In genomic region chr2:162025121-162025911, GRCh38 we compare ENCODE assay signal across 13 cellular contexts. TPM values are rescaled to one million over a fixed set of nuclear protein-coding genes. Genes with fewer than 3 reads are reported as not detected.
DNase-seq lines count a peak whose midpoint lies in the region; ATAC-seq, FAIRE-seq and TF ChIP-seq lines count a peak whose summit lies in the region.
"Had no signal": no experiment of that assay in that cellular context is flagged by ENCODE, and none has a peak within 500 bp of the region (broad histone marks: within the 10 kb centered on the region; RNA-seq: fewer than 3 reads in every experiment).

No MANE protein-coding gene starts in this region.

- in situ Hi-C loops in gastrocnemius medialis (cut with MboI; ENCODE audit: low sequenced_read_pairs in 4 of 4), result no loop called here

- H3K23ac ChIP-seq in H9 (ENCODE audit: insufficient read length, low read depth, low read length), result no peak overlapping the region

- peak; percentile 56 for ATAC-seq in activated T-helper 17 cell treated with anti-CD3 and anti-CD28 coated beads, Interleukin-2, amount 50 U/mL, for 72 hours (replicated peaks)
- ATAC-seq in naive thymus-derived CD4-positive, alpha-beta T cell, result no peak
- ATAC-seq in gastrocnemius medialis (no peak), left colon (no peak)

- H3K9ac ChIP-seq in H9 (ENCODE audit: extremely low read depth, insufficient read length, low read length), result no peak overlapping the region

- no peak overlapping the region for H2AK5ac ChIP-seq in H9 (ENCODE audit: insufficient read length, low read length)

- WGBS in H9 (ENCODE audit: extremely low coverage, insufficient read length, low lambda C conversion rate), result no CpG with 5 or more reads among the region's 6 CpGs

- no peak overlapping the region for H3K27ac ChIP-seq in H9 (ENCODE audit: insufficient read length, low read depth, low read length)
- no peak overlapping the region for H3K27ac ChIP-seq in naive thymus-derived CD4-positive, alpha-beta T cell (ENCODE audit: low read depth, low read length)
- no peak overlapping the region for H3K27ac ChIP-seq in gastrocnemius medialis
- H3K27ac ChIP-seq: tibial artery had no signal

- no peak overlapping the region for H2BK15ac ChIP-seq in H9 (ENCODE audit: low read depth, low read length)

- no peak for TF ChIP-seq CTCF in BJ (IDR thresholded peaks at IDR 0.05; ENCODE audit: insufficient read depth, low read depth, low read length)
- TF ChIP-seq CTCF in H9 (conservative IDR thresholded peaks at IDR 0.05), result no peak
- no peak for TF ChIP-seq CTCF in gastrocnemius medialis (IDR thresholded peaks at IDR 0.05 in 4 of 5, conservative IDR thresholded peaks at IDR 0.05 in 1 of 5)

- H3K4me3 ChIP-seq in BJ (ENCODE audit: low read depth, low read length) (no peak overlapping the region), gastrocnemius medialis (no peak overlapping the region)
- no peak overlapping the region for H3K4me3 ChIP-seq in naive thymus-derived CD4-positive, alpha-beta T cell (ENCODE audit: low read length)
- H3K4me3 ChIP-seq: tibial artery had no signal

- CTCF ChIA-PET in BJ (lab: Yijun Ruan, JAX), result interaction anchor here (0.5 to 1.7 kb wide), 3 partner anchors 12 to 33 kb away, joined by 3 to 5 read pairs (median 3); no protein-coding TSS in a partner anchor
- CTCF ChIA-PET in naive thymus-derived CD4-positive, alpha-beta T cell (lab: Charles Lee), result interaction anchor here (0.6 to 1.8 kb wide), 2 partner anchors 14 to 41 kb away, joined by 3 to 5 read pairs; no protein-coding TSS in a partner anchor

- H3K4me1 ChIP-seq in H9 (ENCODE audit: insufficient read depth, low read length) (no peaks in the 10 kb centered on the region), gastrocnemius medialis (peaks cover 5 to 14% of the 10 kb centered on the region in 2 donors)
- peaks cover 0 to 27% of the 10 kb centered on the region in 2 donors for H3K4me1 ChIP-seq in naive thymus-derived CD4-positive, alpha-beta T cell (ENCODE audit: control insufficient read depth in 2 of 2, insufficient read depth in 2 of 2, low read length in 2 of 2)
- H3K4me1 ChIP-seq: tibial artery had no signal

- H3K79me2 ChIP-seq in H9 (ENCODE audit: insufficient read depth, low read length), result no peaks in the 10 kb centered on the region

- no peak overlapping the region for H3K18ac ChIP-seq in H9 (ENCODE audit: insufficient read length, low read depth, low read length)

- peak; percentile 78 for DNase-seq in BJ (ENCODE audit: low read depth)
- no peak for DNase-seq in H9
- no peak for DNase-seq in naive thymus-derived CD4-positive, alpha-beta T cell
- no peak for DNase-seq in gastrocnemius medialis
- no peak for DNase-seq in GM12892 (ENCODE audit: insufficient read length)
- no peak for DNase-seq in NCI-H2171 treated with DMSO at 0.1 percent for 48 hours (lab: John Stamatoyannopoulos, UW)
- no peak for DNase-seq in left colon
- DNase-seq: NCI-H1048; nucleus accumbens; stimulated activated CD4-positive, alpha-beta T cell treated with anti-CD3 and anti-CD28 coated beads, Interleukin-4, amount 100 ng/mL, for 4 hours; tibial artery had no signal

- no peak overlapping the region for H3T11ph ChIP-seq in H9 (ENCODE audit: low read length)

- no peak overlapping the region for H3K4me3 Mint-ChIP-seq in H9
- H3K4me3 Mint-ChIP-seq in activated T-helper 17 cell treated with anti-CD3 and anti-CD28 coated beads, Interleukin-2, amount 50 U/mL, for 72 hours, result peak overlapping the region; percentile 14
- H3K4me3 Mint-ChIP-seq in naive thymus-derived CD4-positive, alpha-beta T cell, result peak overlapping the region in 3 of 10 donors; percentile 4 to 45 (median 11)

- H3K9me3 ChIP-seq in H9 (ENCODE audit: control insufficient read depth, low read depth, low read length), result no peaks in the 10 kb centered on the region
- H3K9me3 ChIP-seq in naive thymus-derived CD4-positive, alpha-beta T cell (ENCODE audit: control insufficient read depth in 2 of 3, low read length in 3 of 3), result no peaks in the 10 kb centered on the region
- H3K9me3 ChIP-seq in gastrocnemius medialis, result no peaks in the 10 kb centered on the region
- H3K9me3 ChIP-seq: tibial artery had no signal

- H3K27ac Mint-ChIP-seq in H9, result peak overlapping the region in 2 of 3 experiments; percentile 32 to 49; a peak in 3 of 7 replicates
- peak overlapping the region; percentile 65 for H3K27ac Mint-ChIP-seq in activated T-helper 17 cell treated with anti-CD3 and anti-CD28 coated beads, Interleukin-2, amount 50 U/mL, for 72 hours
- peak overlapping the region in 8 of 9 donors; percentile 48 to 93 (median 62) for H3K27ac Mint-ChIP-seq in naive thymus-derived CD4-positive, alpha-beta T cell

- no peak overlapping the region for H3K4ac ChIP-seq in H9 (ENCODE audit: low read depth, low read length)

- no peak overlapping the region for H2BK5ac ChIP-seq in H9 (ENCODE audit: insufficient read length, low read length)

- H2AFZ ChIP-seq in H9 (ENCODE audit: low read length), result no peak overlapping the region

- H3K23me2 ChIP-seq in H9 (ENCODE audit: insufficient read length, low read depth, low read length, poor library complexity, severe bottlenecking), result no peaks in the 10 kb centered on the region

- H3K9me3 Mint-ChIP-seq in H9, result no peaks in the 10 kb centered on the region
- no peaks in the 10 kb centered on the region for H3K9me3 Mint-ChIP-seq in activated T-helper 17 cell treated with anti-CD3 and anti-CD28 coated beads, Interleukin-2, amount 50 U/mL, for 72 hours
- H3K9me3 Mint-ChIP-seq in naive thymus-derived CD4-positive, alpha-beta T cell, result peaks cover 0 to 4% (median 0%) of the 10 kb centered on the region in 11 donors

- no peak overlapping the region for H2BK12ac ChIP-seq in H9 (ENCODE audit: insufficient read length, low read depth, low read length)

- H3K4me2 ChIP-seq in H9 (ENCODE audit: insufficient read depth, insufficient read length, low read length), result no peak overlapping the region

- intact Hi-C loops in naive thymus-derived CD4-positive, alpha-beta T cell (cut with micrococcal nuclease), result no loop called here
- intact Hi-C loops in gastrocnemius medialis (cut with DNase I; ENCODE audit: low total_unique reads), result no loop called here
- intact Hi-C loops in left colon (cut with DNase I, micrococcal nuclease), result no loop called here

- H3K27me3 Mint-ChIP-seq in H9 (ENCODE audit: low read depth), result no peaks in the 10 kb centered on the region
- no peaks in the 10 kb centered on the region for H3K27me3 Mint-ChIP-seq in activated T-helper 17 cell treated with anti-CD3 and anti-CD28 coated beads, Interleukin-2, amount 50 U/mL, for 72 hours
- no peaks in the 10 kb centered on the region for H3K27me3 Mint-ChIP-seq in naive thymus-derived CD4-positive, alpha-beta T cell

- H3K79me1 ChIP-seq in H9 (ENCODE audit: insufficient read depth, low read depth, low read length, poor library complexity, severe bottlenecking), result no peaks in the 10 kb centered on the region

- H3K56ac ChIP-seq in H9 (ENCODE audit: insufficient read length, low read depth, low read length), result no peak overlapping the region

- H3K36me3 Mint-ChIP-seq in H9 (ENCODE audit: insufficient read depth in 1 of 3, low read depth in 3 of 3), result no peaks in the 10 kb centered on the region
- H3K36me3 Mint-ChIP-seq in activated T-helper 17 cell treated with anti-CD3 and anti-CD28 coated beads, Interleukin-2, amount 50 U/mL, for 72 hours (ENCODE audit: low read depth), result peaks cover 84% of the 10 kb centered on the region
- peaks cover 9 to 74% (median 48%) of the 10 kb centered on the region in 5 donors for H3K36me3 Mint-ChIP-seq in naive thymus-derived CD4-positive, alpha-beta T cell

- TF ChIP-seq POLR2A in gastrocnemius medialis (IDR thresholded peaks at IDR 0.05) (no peak), GM12892 (IDR thresholded peaks at IDR 0.05; ENCODE audit: low read depth, low read length) (no peak)

- H3K27me3 ChIP-seq in BJ (ENCODE audit: control insufficient read depth, insufficient read depth, low read length) (no peaks in the 10 kb centered on the region), H9 (ENCODE audit: insufficient read depth, low read length) (no peaks in the 10 kb centered on the region), gastrocnemius medialis (no peaks in the 10 kb centered on the region)
- H3K27me3 ChIP-seq in naive thymus-derived CD4-positive, alpha-beta T cell (ENCODE audit: control insufficient read depth in 2 of 2, insufficient read depth in 2 of 2, low read length in 2 of 2), result no peaks in the 10 kb centered on the region

- no peak overlapping the region for H3K14ac ChIP-seq in H9 (ENCODE audit: insufficient read depth, low read length)

- H3K4me1 Mint-ChIP-seq in H9, result peaks cover 9 to 10% of the 10 kb centered on the region in 2 experiments
- H3K4me1 Mint-ChIP-seq in activated T-helper 17 cell treated with anti-CD3 and anti-CD28 coated beads, Interleukin-2, amount 50 U/mL, for 72 hours, result peaks cover 29% of the 10 kb centered on the region
- peaks cover 20 to 77% (median 65%) of the 10 kb centered on the region in 7 donors for H3K4me1 Mint-ChIP-seq in naive thymus-derived CD4-positive, alpha-beta T cell

- H4K91ac ChIP-seq in H9 (ENCODE audit: insufficient read length, low read depth, low read length), result no peak overlapping the region

- POLR2A ChIA-PET in BJ (lab: Charles Lee), result no interaction called here
- POLR2A ChIA-PET in naive thymus-derived CD4-positive, alpha-beta T cell (lab: Charles Lee), result interaction anchor here (0.6 to 7.3 kb wide), 3 partner anchors 12 to 29 kb away, joined by 4 to 52 read pairs (median 4); no protein-coding TSS in a partner anchor

- H4K20me1 ChIP-seq in H9 (ENCODE audit: control insufficient read depth, insufficient read depth, insufficient read length), result no peaks in the 10 kb centered on the region

- no peak overlapping the region for H4K5ac ChIP-seq in H9 (ENCODE audit: insufficient read length, low read depth, low read length)

- H3K36me3 ChIP-seq in BJ (ENCODE audit: control insufficient read depth, insufficient read depth, low read length) (no peaks in the 10 kb centered on the region), gastrocnemius medialis (no peaks in the 10 kb centered on the region)
- H3K36me3 ChIP-seq in naive thymus-derived CD4-positive, alpha-beta T cell (ENCODE audit: control insufficient read depth in 2 of 3, insufficient read depth in 3 of 3, low read length in 3 of 3), result peaks cover 0 to 7% (median 0%) of the 10 kb centered on the region in 3 experiments
- H3K36me3 ChIP-seq: tibial artery had no signal

- H2BK20ac ChIP-seq in H9 (ENCODE audit: low read depth, low read length, poor library complexity, severe bottlenecking), result no peak overlapping the region

- H2BK120ac ChIP-seq in H9 (ENCODE audit: low read depth, low read length, poor library complexity, severe bottlenecking), result no peak overlapping the region

- no peak overlapping the region for H4K8ac ChIP-seq in H9 (replicated peaks; ENCODE audit: insufficient read length, low read depth, low read length)

- no peak for FAIRE-seq in GM12892 (lab: Jason Lieb, UNC)
- FAIRE-seq: H1 had no signal

RNA-seq across cellular contexts. Expression of gene DPP4, which starts 48.7 kb away (rescaled TPM):
- 10.3 and 22.3 TPM in 2 replicates for polyA plus RNA-seq in BJ (2011; rRNA removed)
- 6.9 and 11.4 TPM in 2 replicates for polyA minus RNA-seq in BJ (2011; rRNA and poly(A)+ RNA removed)
- 2.2 and 2.8 TPM in 2 replicates for total RNA-seq in H9 (2021)
- total RNA-seq in activated T-helper 17 cell treated with anti-CD3 and anti-CD28 coated beads, Interleukin-2, amount 50 U/mL, for 72 hours, result 10 to 100 TPM; 34.6 to 97.7 TPM
- 100 to 1,000 TPM in 1 of 5 experiments, 10 to 100 TPM in 4; 35.7 to 188 (median 41.6) TPM for total RNA-seq in naive thymus-derived CD4-positive, alpha-beta T cell
- 10 to 100 TPM; 77.4 to 88.9 TPM for polyA plus RNA-seq in naive thymus-derived CD4-positive, alpha-beta T cell
- total RNA-seq in gastrocnemius medialis, result 1 to 10 TPM; 2.2 to 7.9 (median 3.7) TPM
- 0.19 TPM for polyA plus RNA-seq in GM12892 (2012; ENCODE audit: missing spikeins)
- total RNA-seq in left colon, result 10 to 100 TPM; 14.7 to 30.1 TPM
